19 cellular contexts compared by ENCODE assay signal in genomic region chr12:72197790-72198189, GRCh38.
DNase-seq lines count a peak whose midpoint lies in the region; ATAC-seq, FAIRE-seq and TF ChIP-seq lines count a peak whose summit lies in the region.
"Had no signal": no experiment of that assay in that cellular context is flagged by ENCODE, and none has a peak within 500 bp of the region (broad histone marks: within the 10 kb centered on the region; RNA-seq: fewer than 3 reads in every experiment).

No MANE protein-coding gene starts in this region.

- H3K27me3 Mint-ChIP-seq in activated naive CD8-positive, alpha-beta T cell treated with anti-CD3 and anti-CD28 coated beads for 36 hours, result no peaks in the 10 kb centered on the region
- H3K27me3 Mint-ChIP-seq: T-cell had no signal

- no peaks in the 10 kb centered on the region for H3K9me3 Mint-ChIP-seq in activated naive CD8-positive, alpha-beta T cell treated with anti-CD3 and anti-CD28 coated beads for 36 hours
- H3K9me3 Mint-ChIP-seq: HFFc6 had no signal

- FAIRE-seq in GM12878 (lab: Jason Lieb, UNC), result no peak
- FAIRE-seq: K562 had no signal

- DNase-seq in NB4 (ENCODE audit: low read depth) (peak; percentile 7), GM12878 (ENCODE audit: low read depth, low spot score) (no peak), putamen (ENCODE audit: low spot score) (no peak), NCI-H128 (lab: John Stamatoyannopoulos, UW; ENCODE audit: unreplicated experiment) (no peak)
- DNase-seq in activated naive CD8-positive, alpha-beta T cell treated with anti-CD3 and anti-CD28 coated beads for 36 hours, result no peak
- DNase-seq: CD8-positive, alpha-beta T cell; DND-41; GDM1; HFFc6; NCI-H1417 treated with DMSO at 0.1 percent for 48 hours; NCI-H2029; NCI-H510A treated with DMSO at 0.1 percent for 48 hours; RPMI8226; T-cell; T1000 had no signal

- no peak overlapping the region for H3K27ac Mint-ChIP-seq in activated naive CD8-positive, alpha-beta T cell treated with anti-CD3 and anti-CD28 coated beads for 36 hours
- H3K27ac Mint-ChIP-seq: CD8-positive, alpha-beta T cell; HFFc6; T-cell had no signal

- H2AFZ ChIP-seq in GM12878 (ENCODE audit: control insufficient read depth, low read depth, low read length), result no peak overlapping the region

- no peaks in the 10 kb centered on the region for H4K20me1 ChIP-seq in GM12878 (ENCODE audit: control insufficient read depth, insufficient read depth)

- TF ChIP-seq RAD21 in GM12878 (IDR thresholded peaks at IDR 0.05; ENCODE audit: insufficient read depth, low read depth, low read length), result no peak

- H3K4me3 Mint-ChIP-seq in activated naive CD8-positive, alpha-beta T cell treated with anti-CD3 and anti-CD28 coated beads for 36 hours, result no peak overlapping the region
- H3K4me3 Mint-ChIP-seq: CD8-positive, alpha-beta T cell; HFFc6; T-cell had no signal

- SMC1A ChIA-PET in GM12878 (lab: Charles Lee; ENCODE audit: uncharacterized antibody, unreplicated experiment), result interaction anchor here (1.2 kb wide), 1 partner anchor 66 kb away, joined by 3 read pairs; no protein-coding TSS in a partner anchor

- H3K9me3 ChIP-seq in GM12878 (replicated peaks; ENCODE audit: control insufficient read depth, insufficient read depth, low read length), result peaks cover 8% of the 10 kb centered on the region; the same call in 2 of the 3 replicates
- H3K9me3 ChIP-seq: SJSA1 had no signal

- POLR2A ChIA-PET in GM12878 (lab: Charles Lee), result no interaction called here

- BruUV-seq in GM12878 (replicated peaks; lab: Mats Ljungman, UMichigan), result no TSS peak

- RAD21 ChIA-PET in GM12878 (lab: Charles Lee; ENCODE audit: unreplicated experiment), result no interaction called here

- peak; percentile 42 for ATAC-seq in GM19035 (IDR thresholded peaks at IDR 0.05; ENCODE audit: unreplicated experiment)
- peak; percentile 56 for ATAC-seq in HG03342 (IDR thresholded peaks at IDR 0.05; ENCODE audit: unreplicated experiment)
- no peak for ATAC-seq in GM12878
- ATAC-seq: CD8-positive, alpha-beta T cell; K562; T-cell had no signal

- no peak for TF ChIP-seq EP300 in GM12878 (IDR thresholded peaks at IDR 0.05; ENCODE audit: borderline replicate concordance in 1 of 2, control insufficient read depth in 1 of 2, low read depth in 2 of 2, low read length in 2 of 2)

- no peak overlapping the region for H3K4me2 ChIP-seq in GM12878 (ENCODE audit: control insufficient read depth, insufficient read depth)

- no peaks in the 10 kb centered on the region for H3K4me1 Mint-ChIP-seq in activated naive CD8-positive, alpha-beta T cell treated with anti-CD3 and anti-CD28 coated beads for 36 hours
- H3K4me1 Mint-ChIP-seq: T-cell had no signal

- WGBS in GM12878 (ENCODE audit: insufficient coverage, insufficient replicate concordance, low lambda C conversion rate, missing lambda C conversion rate), result 50% methylated on average over 1 of the region's 1 CpG

- H3K27ac ChIP-seq in GM12878 (ENCODE audit: control insufficient read depth, insufficient read depth), result no peak overlapping the region
- H3K27ac ChIP-seq: SJSA1 had no signal

- no peak for TF ChIP-seq POLR2A in NB4 (IDR thresholded peaks at IDR 0.05; ENCODE audit: extremely low read depth, insufficient read length)
- TF ChIP-seq POLR2A in GM12878 (IDR thresholded peaks at IDR 0.05; ENCODE audit: low read depth, low read length), result no peak

- H3K4me1 ChIP-seq in GM12878 (ENCODE audit: control insufficient read depth, insufficient read depth, low read length), result no peaks in the 10 kb centered on the region
- H3K4me1 ChIP-seq: SJSA1 had no signal

- H3K4me3 ChIP-seq in NB4 (ENCODE audit: low read depth, low read length), result no peak overlapping the region
- no peak overlapping the region for H3K4me3 ChIP-seq in GM12878
- H3K4me3 ChIP-seq: K562, SJSA1 had no signal

- no peaks in the 10 kb centered on the region for H3K36me3 ChIP-seq in GM12878 (ENCODE audit: control insufficient read depth in 2 of 2, insufficient read depth in 2 of 2, low read length in 1 of 2)
- H3K36me3 ChIP-seq: SJSA1 had no signal

- CTCF ChIA-PET in GM12878 (lab: Yijun Ruan, JAX), result no interaction called here

- H3K79me2 ChIP-seq in GM12878 (ENCODE audit: control insufficient read depth, insufficient read depth, low read length), result no peaks in the 10 kb centered on the region

- no peak for TF ChIP-seq CTCF in NB4 (IDR thresholded peaks at IDR 0.05; ENCODE audit: low read depth, low read length)
- TF ChIP-seq CTCF in GM12878 (IDR thresholded peaks at IDR 0.05 in 2 of 3, conservative IDR thresholded peaks at IDR 0.05 in 1 of 3; ENCODE audit: control insufficient read depth in 2 of 3, extremely low read depth in 1 of 3, insufficient read depth in 1 of 3, low read depth in 3 of 3, low read length in 3 of 3), result no peak

- no peak overlapping the region for H3K9ac ChIP-seq in GM12878 (ENCODE audit: control insufficient read depth, insufficient read depth, low read length)

- no peaks in the 10 kb centered on the region for H3K36me3 Mint-ChIP-seq in activated naive CD8-positive, alpha-beta T cell treated with anti-CD3 and anti-CD28 coated beads for 36 hours
- H3K36me3 Mint-ChIP-seq: CD8-positive, alpha-beta T cell; T-cell had no signal

- intact Hi-C loops in GM12878 (cut with micrococcal nuclease; ENCODE audit: unreplicated experiment), result no loop called here

- no peaks in the 10 kb centered on the region for H3K27me3 ChIP-seq in GM12878 (replicated peaks in 1 of 2; ENCODE audit: control insufficient read depth in 2 of 2, insufficient read depth in 2 of 2, low read length in 1 of 2)
- H3K27me3 ChIP-seq: SJSA1 had no signal

- in situ Hi-C loops in GM12878 (cut with MboI), result no loop called here

TF ChIP-seq in GM12878, 131 proteins besides CTCF, POLR2A, EP300 and RAD21:
- peak in 1 of 2 experiments; percentile 86; a peak in 2 of 4 replicates for TF ChIP-seq SRF (IDR thresholded peaks at IDR 0.05; ENCODE audit: low read depth in 2 of 2, low read length in 2 of 2)
- no peak for TF ChIP-seq POU2F2 (IDR thresholded peaks at IDR 0.05; ENCODE audit: borderline replicate concordance, low read depth, low read length)
- TF ChIP-seq SPI1 (IDR thresholded peaks at IDR 0.05; ENCODE audit: borderline replicate concordance, insufficient read depth, low read depth, low read length), result peak; percentile 74
- TF ChIP-seq RUNX3 (IDR thresholded peaks at IDR 0.05; ENCODE audit: low read length), result peak; percentile 55
- no peak for TF ChIP-seq ESRRA (IDR thresholded peaks at IDR 0.05; ENCODE audit: low read length)
- no peak for TF ChIP-seq BCLAF1 (IDR thresholded peaks at IDR 0.05)
- TF ChIP-seq, protein P1, sequence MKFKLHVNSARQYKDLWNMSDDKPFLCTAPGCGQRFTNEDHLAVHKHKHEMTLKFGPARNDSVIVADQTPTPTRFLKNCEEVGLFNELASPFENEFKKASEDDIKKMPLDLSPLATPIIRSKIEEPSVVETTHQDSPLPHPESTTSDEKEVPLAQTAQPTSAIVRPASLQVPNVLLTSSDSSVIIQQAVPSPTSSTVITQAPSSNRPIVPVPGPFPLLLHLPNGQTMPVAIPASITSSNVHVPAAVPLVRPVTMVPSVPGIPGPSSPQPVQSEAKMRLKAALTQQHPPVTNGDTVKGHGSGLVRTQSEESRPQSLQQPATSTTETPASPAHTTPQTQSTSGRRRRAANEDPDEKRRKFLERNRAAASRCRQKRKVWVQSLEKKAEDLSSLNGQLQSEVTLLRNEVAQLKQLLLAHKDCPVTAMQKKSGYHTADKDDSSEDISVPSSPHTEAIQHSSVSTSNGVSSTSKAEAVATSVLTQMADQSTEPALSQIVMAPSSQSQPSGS (IDR thresholded peaks at IDR 0.05; ENCODE audit: low read length), result 0 out of 2 replicates have a peak, but pooled peaks have one; percentile 19
- no peak for TF ChIP-seq SMC3 (IDR thresholded peaks at IDR 0.05; ENCODE audit: borderline replicate concordance, low read length)
- TF ChIP-seq ZNF217 (IDR thresholded peaks at IDR 0.05), result no peak
- 0 out of 2 replicates have a peak, but pooled peaks have one; percentile 26 for TF ChIP-seq NFIC (IDR thresholded peaks at IDR 0.05; ENCODE audit: low read depth, low read length)
TF ChIP-seq in GM12878: peak in this region for 5.
